ENCODE assay signal across 10 cellular contexts in genomic region chr1:90835661-90836344, GRCh38.
DNase-seq lines count a peak whose midpoint lies in the region; ATAC-seq and TF ChIP-seq lines count a peak whose summit lies in the region.
"Had no signal": no experiment of that assay in that cellular context is flagged by ENCODE, and none has a peak within 500 bp of the region (broad histone marks: within the 10 kb centered on the region; RNA-seq: fewer than 3 reads in every experiment).

No MANE protein-coding gene starts in this region.

- peaks cover 23% of the 10 kb centered on the region for H3K4me1 Mint-ChIP-seq in activated CD4-positive, alpha-beta T cell treated with anti-CD3 and anti-CD28 coated beads for 36 hours
- H3K4me1 Mint-ChIP-seq in naive B cell: peaks cover 20 to 40% (median 32%) of the 10 kb centered on the region in 3 donors

- CTCF ChIA-PET in activated CD4-positive, alpha-beta T cell treated with anti-CD3 and anti-CD28 coated beads for 36 hours (lab: Charles Lee): interaction anchor here (0.6 kb wide), 1 partner anchor 115 kb away, joined by 3 read pairs; no protein-coding TSS in a partner anchor
- CTCF ChIA-PET in SK-N-SH (lab: Yijun Ruan, JAX): no interaction called here

- no peak for TF ChIP-seq EP300 in SK-N-SH (IDR thresholded peaks at IDR 0.05; ENCODE audit: borderline replicate concordance in 1 of 2, low read depth in 1 of 2, low read length in 1 of 2)

- WGBS in SK-N-SH (ENCODE audit: low lambda C conversion rate): 97% methylated on average over 48 of the region's 59 CpGs

- no peaks in the 10 kb centered on the region for H3K36me3 Mint-ChIP-seq in activated CD4-positive, alpha-beta T cell treated with anti-CD3 and anti-CD28 coated beads for 36 hours (ENCODE audit: low read depth)
- H3K36me3 Mint-ChIP-seq in naive B cell: no peaks in the 10 kb centered on the region

- intact Hi-C loops in activated CD4-positive, alpha-beta T cell treated with anti-CD3 and anti-CD28 coated beads for 36 hours (cut with DNase I, micrococcal nuclease): loop anchor here (1.0 to 10.0 kb wide), 6 partner anchors 15 to 329 kb away; partner anchors contain the start of gene ZNF644 (in 1 of the 2)
- intact Hi-C loops in tibial artery (cut with DNase I; ENCODE audit: low total_unique reads): no loop called here

- H3K27me3 ChIP-seq in tibial artery: peaks cover 0 to 68% of the 10 kb centered on the region in 2 donors
- H3K27me3 ChIP-seq in SJCRH30: no peaks in the 10 kb centered on the region
- no peaks in the 10 kb centered on the region for H3K27me3 ChIP-seq in SK-N-SH (ENCODE audit: insufficient read depth)

- H3K9me3 Mint-ChIP-seq in activated CD4-positive, alpha-beta T cell treated with anti-CD3 and anti-CD28 coated beads for 36 hours (ENCODE audit: low read depth): no peaks in the 10 kb centered on the region
- peaks cover 0 to 8% (median 3%) of the 10 kb centered on the region in 7 donors for H3K9me3 Mint-ChIP-seq in naive B cell

- no peak overlapping the region for H2AFZ ChIP-seq in SK-N-SH (ENCODE audit: low read depth)

- H3K9me3 ChIP-seq in tibial artery (no peaks in the 10 kb centered on the region), SJCRH30 (replicated peaks) (no peaks in the 10 kb centered on the region), SK-N-SH (no peaks in the 10 kb centered on the region)
- H3K9me3 ChIP-seq: adrenal gland had no signal

- H3K4me3 ChIP-seq in tibial artery (peak overlapping the region; percentile 29 to 46), SJCRH30 (no peak overlapping the region), SK-N-SH (ENCODE audit: low read depth in 2 of 2, low read length in 1 of 2) (no peak overlapping the region)

- POLR2A ChIA-PET in activated CD4-positive, alpha-beta T cell treated with anti-CD3 and anti-CD28 coated beads for 36 hours (lab: Charles Lee): no interaction called here
- POLR2A ChIA-PET in SK-N-SH (lab: Yijun Ruan, JAX): no interaction called here

- no peak overlapping the region for H3K4me3 Mint-ChIP-seq in activated CD4-positive, alpha-beta T cell treated with anti-CD3 and anti-CD28 coated beads for 36 hours
- peak overlapping the region in 7 of 8 donors; percentile 57 to 80 (median 66) for H3K4me3 Mint-ChIP-seq in naive B cell

- no peak overlapping the region for H3K27ac Mint-ChIP-seq in activated CD4-positive, alpha-beta T cell treated with anti-CD3 and anti-CD28 coated beads for 36 hours
- peak overlapping the region in 1 of 6 donors; percentile 44 for H3K27ac Mint-ChIP-seq in naive B cell

- no peaks in the 10 kb centered on the region for H3K9me2 ChIP-seq in SK-N-SH

- H3K36me3 ChIP-seq in tibial artery: no peaks in the 10 kb centered on the region
- H3K36me3 ChIP-seq in SJCRH30: no peaks in the 10 kb centered on the region
- no peaks in the 10 kb centered on the region for H3K36me3 ChIP-seq in SK-N-SH (replicated peaks in 1 of 2; ENCODE audit: control insufficient read depth in 1 of 2, insufficient read depth in 2 of 2, low read length in 1 of 2)
- H3K36me3 ChIP-seq: adrenal gland had no signal

- H3K79me2 ChIP-seq in SK-N-SH (ENCODE audit: insufficient read depth): no peaks in the 10 kb centered on the region

- no peak overlapping the region for H3K9ac ChIP-seq in SK-N-SH

- peak; percentile 11 for ATAC-seq in activated CD4-positive, alpha-beta T cell treated with anti-CD3 and anti-CD28 coated beads for 36 hours
- ATAC-seq in naive B cell (ENCODE audit: low read depth in 2 of 2): peak; percentile 27 to 58

- H3F3A ChIP-seq in SK-N-SH (replicated peaks; ENCODE audit: insufficient read depth): no peaks in the 10 kb centered on the region

- no peak for TF ChIP-seq RAD21 in SK-N-SH (IDR thresholded peaks at IDR 0.05; ENCODE audit: low read length)

- no peaks in the 10 kb centered on the region for H4K20me1 ChIP-seq in SK-N-SH (ENCODE audit: insufficient read depth)

- H3K27me3 Mint-ChIP-seq in activated CD4-positive, alpha-beta T cell treated with anti-CD3 and anti-CD28 coated beads for 36 hours: peaks cover 80% of the 10 kb centered on the region
- H3K27me3 Mint-ChIP-seq in naive B cell: peaks cover 80 to 94% (median 91%) of the 10 kb centered on the region in 3 donors

- H3K4me1 ChIP-seq in tibial artery (peaks cover 0 to 21% (median 15%) of the 10 kb centered on the region in 4 donors), SJCRH30 (no peaks in the 10 kb centered on the region), SK-N-SH (ENCODE audit: control insufficient read depth in 1 of 2, insufficient read depth in 2 of 2, low read depth in 1 of 2, low read length in 1 of 2) (no peaks in the 10 kb centered on the region; a peak in 1 of 4 replicates)

- H3K4me2 ChIP-seq in SK-N-SH: no peak overlapping the region

- DNase-seq in activated CD4-positive, alpha-beta T cell treated with anti-CD3 and anti-CD28 coated beads for 36 hours: peak; percentile 5
- DNase-seq in activated CD4-positive, alpha-beta T cell treated with anti-CD3 and anti-CD28 coated beads for 48 hours: no peak
- DNase-seq in germinal center (ENCODE audit: low spot score) (peak; percentile 15), naive B cell (peak; percentile 18), tibial artery (peak in 1 of 2 donors; percentile 21), SJCRH30 (no peak), NCI-H2107 (lab: John Stamatoyannopoulos, UW) (no peak), SK-N-SH (no peak)
- DNase-seq: MM.1S had no signal

- TF ChIP-seq CTCF in tibial artery (IDR thresholded peaks at IDR 0.05) (no peak), SK-N-SH (IDR thresholded peaks at IDR 0.05) (no peak)

- no peak overlapping the region for H3K27ac ChIP-seq in tibial artery
- no peak overlapping the region for H3K27ac ChIP-seq in SJCRH30
- no peak overlapping the region for H3K27ac ChIP-seq in SK-N-SH (ENCODE audit: low read depth in 2 of 2, low read length in 1 of 2)
- H3K27ac ChIP-seq: adrenal gland had no signal

TF ChIP-seq in SK-N-SH, 30 proteins besides CTCF, POLR2A, EP300 and RAD21:
- TF ChIP-seq ZBTB33 (IDR thresholded peaks at IDR 0.05; ENCODE audit: borderline replicate concordance, low read depth): no peak
- TF ChIP-seq NRF1 (IDR thresholded peaks at IDR 0.05; ENCODE audit: low read depth, low read length): no peak
- TF ChIP-seq RFX5 (IDR thresholded peaks at IDR 0.05; ENCODE audit: low read length): no peak
- no peak for TF ChIP-seq NFIC (IDR thresholded peaks at IDR 0.05; ENCODE audit: borderline replicate concordance)
- TF ChIP-seq IRF3 (IDR thresholded peaks at IDR 0.05; ENCODE audit: low read depth, low read length): no peak
- no peak for TF ChIP-seq TAF1 (IDR thresholded peaks at IDR 0.05; ENCODE audit: borderline replicate concordance, low read depth, low read length)
- no peak for TF ChIP-seq RCOR1 (IDR thresholded peaks at IDR 0.05; ENCODE audit: low read length)
- TF ChIP-seq MEF2A (IDR thresholded peaks at IDR 0.05; ENCODE audit: borderline replicate concordance, low read depth): no peak
- TF ChIP-seq GABPA (IDR thresholded peaks at IDR 0.05; ENCODE audit: low read depth): no peak
- no peak for TF ChIP-seq TCF12 (IDR thresholded peaks at IDR 0.05)
- TF ChIP-seq GATA2 (CRISPR knock-in tag; IDR thresholded peaks at IDR 0.05): no peak
- TF ChIP-seq SIN3A (IDR thresholded peaks at IDR 0.05; ENCODE audit: borderline replicate concordance, low read depth, low read length): no peak
- TF ChIP-seq USF1 (IDR thresholded peaks at IDR 0.05; ENCODE audit: borderline replicate concordance, low read depth): no peak
- TF ChIP-seq, protein P1, sequence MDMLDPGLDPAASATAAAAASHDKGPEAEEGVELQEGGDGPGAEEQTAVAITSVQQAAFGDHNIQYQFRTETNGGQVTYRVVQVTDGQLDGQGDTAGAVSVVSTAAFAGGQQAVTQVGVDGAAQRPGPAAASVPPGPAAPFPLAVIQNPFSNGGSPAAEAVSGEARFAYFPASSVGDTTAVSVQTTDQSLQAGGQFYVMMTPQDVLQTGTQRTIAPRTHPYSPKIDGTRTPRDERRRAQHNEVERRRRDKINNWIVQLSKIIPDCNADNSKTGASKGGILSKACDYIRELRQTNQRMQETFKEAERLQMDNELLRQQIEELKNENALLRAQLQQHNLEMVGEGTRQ (IDR thresholded peaks at IDR 0.05; ENCODE audit: borderline replicate concordance, low read depth, low read length): no peak
- TF ChIP-seq FOSL2 (IDR thresholded peaks at IDR 0.05; ENCODE audit: borderline replicate concordance, low read depth): no peak

Comparison
In these comparisons a context has a peak if more than half of its experiments do, and no peak if none do; other contexts are left out.
1. DNase-seq: peak in activated CD4-positive, alpha-beta T cell treated with anti-CD3 and anti-CD28 coated beads for 36 hours (single experiment), germinal center (single experiment) and naive B cell (single experiment); none in activated CD4-positive, alpha-beta T cell treated with anti-CD3 and anti-CD28 coated beads for 48 hours (single experiment), SJCRH30 (0 of 2), NCI-H2107 (single experiment) and SK-N-SH (single experiment).
2. H3K4me3 ChIP-seq: peak in tibial artery (2 of 2); none in SJCRH30 (single experiment) and SK-N-SH (0 of 2).